In genomic region chr1:54274881-54275280, GRCh38 we compare ENCODE assay signal across 1 cellular context.
TF ChIP-seq lines count a peak whose summit lies in the region.

No MANE protein-coding gene starts in this region.

TF ChIP-seq in GM23338, 12 proteins besides CTCF, POLR2A, EP300 and RAD21 (continued from another document):
- TF ChIP-seq ZNF462 (CRISPR knock-in tag; IDR thresholded peaks at IDR 0.05) (no peak), POLR2AphosphoS5 (IDR thresholded peaks at IDR 0.05; ENCODE audit: low read depth) (no peak)
